ENCODE assay signal across 21 cellular contexts in genomic region chr2:148684507-148684906, GRCh38. TPM values are rescaled to one million over a fixed set of nuclear protein-coding genes. Genes with fewer than 3 reads are reported as not detected.
A peak's percentile ranks its signal among the peaks of the same experiment; 100 is the strongest.
DNase-seq lines count a peak whose midpoint lies in the region; ATAC-seq, FAIRE-seq and TF ChIP-seq lines count a peak whose summit lies in the region.
"Had no signal": no experiment of that assay in that cellular context is flagged by ENCODE, and none has a peak within 500 bp of the region (broad histone marks: within the 10 kb centered on the region; RNA-seq: fewer than 3 reads in every experiment).

No MANE protein-coding gene starts in this region.

- H4K12ac ChIP-seq in trophoblast cell (ENCODE audit: low read depth, low read length) = no peak overlapping the region

- no peak overlapping the region for H2BK12ac ChIP-seq in trophoblast cell (ENCODE audit: low read length)

- no peak overlapping the region for H2BK5ac ChIP-seq in trophoblast cell (ENCODE audit: low read depth, low read length, poor library complexity)

- no peak for TF ChIP-seq POLR2A in GM12891 (IDR thresholded peaks at IDR 0.05; ENCODE audit: low read depth, low read length)
- TF ChIP-seq POLR2A in K562 (conservative IDR thresholded peaks at IDR 0.05) = no peak

- H3K4ac ChIP-seq in trophoblast cell (ENCODE audit: low read depth, low read length) = peak overlapping the region; percentile 2

- H3K27ac Mint-ChIP-seq in CD4-positive, CD25-positive, alpha-beta regulatory T cell = no peak overlapping the region
- H3K27ac Mint-ChIP-seq: CD8-positive, alpha-beta T cell; HFFc6 had no signal

- no peaks in the 10 kb centered on the region for H3K79me1 ChIP-seq in trophoblast cell (ENCODE audit: low read length)

- H3K4me1 ChIP-seq in CD4-positive, CD25-positive, alpha-beta regulatory T cell (ENCODE audit: control insufficient read depth, insufficient read depth, low read length, poor library complexity, severe bottlenecking) = no peaks in the 10 kb centered on the region
- peaks cover 0 to 12% of the 10 kb centered on the region in 2 experiments; a peak in 3 of 5 replicates for H3K4me1 ChIP-seq in K562 (replicated peaks in 1 of 2; ENCODE audit: control insufficient read depth in 2 of 2, insufficient read depth in 2 of 2, low read length in 2 of 2)
- no peaks in the 10 kb centered on the region for H3K4me1 ChIP-seq in trophoblast cell (ENCODE audit: control insufficient read depth in 1 of 2, insufficient read depth in 2 of 2, low read length in 2 of 2)
- peaks cover 3 to 16% of the 10 kb centered on the region in 2 donors for H3K4me1 ChIP-seq in aorta (ENCODE audit: control insufficient read depth in 1 of 2, insufficient read depth in 2 of 2, low read length in 2 of 2)
- no peaks in the 10 kb centered on the region for H3K4me1 ChIP-seq in PC-3 (ENCODE audit: insufficient read depth, low read length)
- H3K4me1 ChIP-seq: BE2C had no signal

- no peak overlapping the region for H2AFZ ChIP-seq in K562 (ENCODE audit: low read depth, low read length)
- H2AFZ ChIP-seq in trophoblast cell (ENCODE audit: insufficient read depth, low read length, poor library complexity) = no peak overlapping the region
- no peak overlapping the region for H2AFZ ChIP-seq in PC-3 (ENCODE audit: low read length)

- H3K79me2 ChIP-seq in K562 (ENCODE audit: control insufficient read depth, insufficient read depth, low read length) = peaks cover 88% of the 10 kb centered on the region
- peaks cover 4% of the 10 kb centered on the region for H3K79me2 ChIP-seq in trophoblast cell (ENCODE audit: control insufficient read depth, insufficient read depth, low read length, poor library complexity)
- peaks cover 96% of the 10 kb centered on the region for H3K79me2 ChIP-seq in PC-3 (ENCODE audit: low read length)

- H3K4me2 ChIP-seq in K562 (ENCODE audit: insufficient read depth, low read length) (no peak overlapping the region), trophoblast cell (ENCODE audit: low read length) (no peak overlapping the region), PC-3 (ENCODE audit: low read length) (no peak overlapping the region)
- H3K4me2 ChIP-seq: A549 had no signal

- H4K20me1 ChIP-seq in K562 (replicated peaks; ENCODE audit: control insufficient read depth, insufficient read depth, low read length) (0 out of 2 replicates have a peak, but pooled peaks cover 7% of the 10 kb centered on the region), PC-3 (ENCODE audit: low read length) (peaks cover 64% of the 10 kb centered on the region)

- H2BK120ac ChIP-seq in trophoblast cell (ENCODE audit: insufficient read depth, low read length, poor library complexity) = no peak overlapping the region

- no peak overlapping the region for H4K8ac ChIP-seq in trophoblast cell (ENCODE audit: low read depth, low read length)

- TF ChIP-seq CTCF in K562 (IDR thresholded peaks at IDR 0.05 in 2 of 3, conservative IDR thresholded peaks at IDR 0.05 in 1 of 3; ENCODE audit: insufficient read depth in 2 of 3, low read depth in 1 of 3, low read length in 3 of 3) = no peak
- no peak for TF ChIP-seq CTCF in PC-3 (conservative IDR thresholded peaks at IDR 0.05; ENCODE audit: low read depth, low read length)

- ATAC-seq in CD4-positive, CD25-positive, alpha-beta regulatory T cell (ENCODE audit: low read depth in 2 of 2) = no peak
- no peak for ATAC-seq in K562
- ATAC-seq in aorta (ENCODE audit: low FRiP score) = no peak
- ATAC-seq in PC-3 = no peak
- ATAC-seq: A549; CD8-positive, alpha-beta T cell had no signal

- H3K9me3 ChIP-seq in CD4-positive, CD25-positive, alpha-beta regulatory T cell (ENCODE audit: control insufficient read depth in 2 of 2, low read length in 2 of 2) = no peaks in the 10 kb centered on the region
- H3K9me3 ChIP-seq in K562 (replicated peaks; ENCODE audit: control insufficient read depth, insufficient read depth, low read depth, low read length) (no peaks in the 10 kb centered on the region), trophoblast cell (ENCODE audit: insufficient read depth, low read depth, low read length) (no peaks in the 10 kb centered on the region), aorta (ENCODE audit: control insufficient read depth, low read length) (no peaks in the 10 kb centered on the region), PC-3 (ENCODE audit: low read length) (no peaks in the 10 kb centered on the region)
- H3K9me3 ChIP-seq: A549, BE2C had no signal

- H3K4me3 Mint-ChIP-seq in CD4-positive, CD25-positive, alpha-beta regulatory T cell = peak overlapping the region in 1 of 4 donors; percentile 60
- H3K4me3 Mint-ChIP-seq: CD8-positive, alpha-beta T cell; HFFc6 had no signal

- H3K27ac ChIP-seq in CD4-positive, CD25-positive, alpha-beta regulatory T cell (ENCODE audit: insufficient read depth, low read length, poor library complexity, severe bottlenecking) = no peak overlapping the region
- H3K27ac ChIP-seq in K562 (ENCODE audit: extremely low read depth, low read depth, low read length) (no peak overlapping the region), trophoblast cell (ENCODE audit: low read depth, low read length) (no peak overlapping the region), aorta (ENCODE audit: low read depth in 1 of 2, low read length in 2 of 2) (no peak overlapping the region), PC-3 (ENCODE audit: low read length) (no peak overlapping the region)
- H3K27ac ChIP-seq: A549, C4-2B, HL-60 had no signal

- H3K9me3 Mint-ChIP-seq in CD4-positive, CD25-positive, alpha-beta regulatory T cell = peaks cover 0 to 8% (median 0%) of the 10 kb centered on the region in 7 donors
- H3K9me3 Mint-ChIP-seq: HFFc6 had no signal

- FAIRE-seq in GM12891 (lab: Jason Lieb, UNC) (peak; percentile 69), K562 (lab: Jason Lieb, UNC) (no peak)
- FAIRE-seq: D721Med, GM19239, H1 had no signal

- H3K27me3 Mint-ChIP-seq in CD4-positive, CD25-positive, alpha-beta regulatory T cell = no peaks in the 10 kb centered on the region

- peaks cover 14% of the 10 kb centered on the region for H3K36me3 Mint-ChIP-seq in CD4-positive, CD25-positive, alpha-beta regulatory T cell

- POLR2A ChIA-PET in K562 (lab: Yijun Ruan, JAX) = no interaction called here
- POLR2A ChIA-PET in PC-3 (lab: Charles Lee; ENCODE audit: unreplicated experiment) = no interaction called here

- peak overlapping the region; percentile 8 for H3K4me3 ChIP-seq in CD4-positive, CD25-positive, alpha-beta regulatory T cell (ENCODE audit: low read depth, low read length)
- H3K4me3 ChIP-seq in K562 = no peak overlapping the region
- H3K4me3 ChIP-seq in trophoblast cell (ENCODE audit: low read depth, low read length) = no peak overlapping the region
- no peak overlapping the region for H3K4me3 ChIP-seq in aorta (ENCODE audit: low read length in 2 of 2)
- H3K4me3 ChIP-seq in PC-3 (ENCODE audit: low read length) = no peak overlapping the region
- H3K4me3 ChIP-seq: A549 had no signal

- peak overlapping the region; percentile 92 for H3K23ac ChIP-seq in trophoblast cell (ENCODE audit: low read length)

- DNase-seq in CD4-positive, CD25-positive, alpha-beta regulatory T cell = no peak
- DNase-seq in GM12891 (ENCODE audit: insufficient read length, low spot score) = no peak
- no peak for DNase-seq in K562 (ENCODE audit: extremely low read depth in 1 of 4, low spot score in 3 of 4)
- DNase-seq in trophoblast cell = no peak
- DNase-seq in UCSD-AML1 (lab: John Stamatoyannopoulos, UW; ENCODE audit: unreplicated experiment) = no peak
- DNase-seq in aorta = no peak
- no peak for DNase-seq in PC-3
- DNase-seq: BE2C; CD8-positive, alpha-beta T cell; COR-L47; DMS153; DMS79 treated with DMSO at 0.1 percent for 48 hours; EL; HCEC 1CT; HFFc6 had no signal

- TF ChIP-seq EP300 in K562 (IDR thresholded peaks at IDR 0.05; ENCODE audit: low read length) = no peak

- H3K9me1 ChIP-seq in K562 (ENCODE audit: control insufficient read depth, insufficient read depth, low read length) = no peaks in the 10 kb centered on the region

- CTCF ChIA-PET in K562 (lab: Yijun Ruan, JAX; ENCODE audit: low intra/inter-chr PET ratio) = interaction anchor here (0.6 kb wide), 1 partner anchor 20 kb away, joined by 3 read pairs; no protein-coding TSS in a partner anchor
- CTCF ChIA-PET in PC-3 (lab: Charles Lee) = no interaction called here

- no peak overlapping the region for H3K9ac ChIP-seq in K562 (ENCODE audit: insufficient read depth in 1 of 2, low read depth in 2 of 2, low read length in 2 of 2)
- H3K9ac ChIP-seq in trophoblast cell (ENCODE audit: low read length) = no peak overlapping the region
- no peak overlapping the region for H3K9ac ChIP-seq in PC-3 (ENCODE audit: low read length)

- peaks cover 53 to 76% (median 57%) of the 10 kb centered on the region in 4 donors for H3K4me1 Mint-ChIP-seq in CD4-positive, CD25-positive, alpha-beta regulatory T cell

- H3K18ac ChIP-seq in trophoblast cell (ENCODE audit: low read length) = no peak overlapping the region

- H2AK5ac ChIP-seq in trophoblast cell (ENCODE audit: low read length) = no peak overlapping the region

- H3K36me3 ChIP-seq in CD4-positive, CD25-positive, alpha-beta regulatory T cell (ENCODE audit: control insufficient read depth, insufficient read depth, low read length) = no peaks in the 10 kb centered on the region
- H3K36me3 ChIP-seq in K562 (ENCODE audit: control insufficient read depth, insufficient read depth, low read length) (no peaks in the 10 kb centered on the region), trophoblast cell (ENCODE audit: control insufficient read depth in 1 of 2, insufficient read depth in 2 of 2, low read length in 2 of 2) (no peaks in the 10 kb centered on the region), aorta (ENCODE audit: control insufficient read depth in 1 of 2, insufficient read depth in 2 of 2, low read length in 1 of 2) (no peaks in the 10 kb centered on the region), PC-3 (ENCODE audit: low read depth, low read length) (no peaks in the 10 kb centered on the region)
- H3K36me3 ChIP-seq: BE2C had no signal

- in situ Hi-C loops in K562 (cut with MboI) = no loop called here

- H3F3A ChIP-seq in PC-3 (ENCODE audit: low read length, unreplicated experiment) = no peaks in the 10 kb centered on the region

- no peak overlapping the region for H4K91ac ChIP-seq in trophoblast cell (ENCODE audit: low read depth, low read length)

- TF ChIP-seq RAD21 in K562 (CRISPR knock-in tag; conservative IDR thresholded peaks at IDR 0.05 in 1 of 2, IDR thresholded peaks at IDR 0.05 in 1 of 2) = no peak

- no TSS peak for BruUV-seq in K562 (replicated peaks; lab: Mats Ljungman, UMichigan)
- no TSS peak for BruUV-seq in PC-3 (replicated peaks; lab: Mats Ljungman, UMichigan)

- intact Hi-C loops in K562 (cut with micrococcal nuclease) (no loop called here), aorta (cut with DNase I) (no loop called here), PC-3 (cut with micrococcal nuclease) (no loop called here)

- no peaks in the 10 kb centered on the region for H3K27me3 ChIP-seq in CD4-positive, CD25-positive, alpha-beta regulatory T cell (ENCODE audit: control insufficient read depth, insufficient read depth, low read length)
- no peaks in the 10 kb centered on the region for H3K27me3 ChIP-seq in K562 (ENCODE audit: control insufficient read depth in 2 of 2, insufficient read depth in 2 of 2, low read length in 2 of 2)
- no peaks in the 10 kb centered on the region for H3K27me3 ChIP-seq in trophoblast cell (ENCODE audit: insufficient read depth, low read length)
- no peaks in the 10 kb centered on the region for H3K27me3 ChIP-seq in aorta (ENCODE audit: control insufficient read depth in 1 of 2, insufficient read depth in 2 of 2, low read length in 1 of 2)
- H3K27me3 ChIP-seq in PC-3 (ENCODE audit: low read length) = no peaks in the 10 kb centered on the region
- H3K27me3 ChIP-seq: BE2C had no signal

- 80% methylated on average over 6 of the region's 6 CpGs for WGBS in K562 (ENCODE audit: insufficient coverage, low coverage, missing lambda C conversion rate)
- WGBS in trophoblast cell (ENCODE audit: extremely low coverage, insufficient coverage, insufficient read length) = no CpG with 5 or more reads among the region's 6 CpGs
- 66 to 68% methylated on average over 6 of the region's 6 CpGs for WGBS in aorta, 2 donors

- H3K9me2 ChIP-seq in PC-3 (replicated peaks; ENCODE audit: low read length) = no peaks in the 10 kb centered on the region

- no peak overlapping the region for H3K14ac ChIP-seq in trophoblast cell (ENCODE audit: low read length)

RNA-seq across cellular contexts. Expression of gene EPC2, which starts 40.0 kb away (rescaled TPM):
- 74.2 TPM for total RNA-seq in CD4-positive, CD25-positive, alpha-beta regulatory T cell
- polyA plus RNA-seq in CD4-positive, CD25-positive, alpha-beta regulatory T cell = 1 to 10 TPM; 1.8 to 3.0 (median 2.7) TPM
- 7.5 TPM for polyA plus RNA-seq in GM12891 (2012; ENCODE audit: low read depth, missing spikeins)
- 29.3 and 103 TPM in 2 replicates for total RNA-seq in K562 (2011; cell fraction: chromatin; rRNA removed; ENCODE audit: low replicate concordance)
- 17.2 and 20.8 TPM in 2 replicates for total RNA-seq in K562 (2011; cell fraction: nucleolus; rRNA removed)
- 59.7 and 110 TPM in 2 replicates for total RNA-seq in K562 (2011; cell fraction: nucleoplasm; rRNA removed)
- total RNA-seq in K562 (2014; rRNA removed) (17.2 and 18.0 TPM in 2 replicates), K562 (2014; rRNA removed; fragmentation: Illumina TruSeq; extraction: Trizol) (30.1 and 37.9 TPM in 2 replicates), K562 (2015; rRNA removed; fragmentation: Illumina TruSeq; extraction: Trizol) (29.5 and 31.9 TPM in 2 replicates), K562 (2021) (24.1 and 29.5 TPM in 2 replicates), aorta (10 to 100 TPM; 42.7 to 43.6 TPM), PC-3 (2014; rRNA removed) (16.8 and 20.6 TPM in 2 replicates)
- polyA plus RNA-seq in K562 (2011; rRNA removed) (30.7 and 35.8 TPM in 2 replicates), K562 (2014; fragmentation: Illumina TruSeq; extraction: Trizol) (28.0 and 29.1 TPM in 2 replicates), K562 (2014; fragmentation: Nextera tagmentation; extraction: Ambion mirVana) (1 to 10 TPM; 7.0 to 7.6 TPM), K562 (2014; rRNA removed) (17.3 and 20.0 TPM in 2 replicates), aorta (10 to 100 TPM; 11.1 to 12.4 TPM)
- polyA plus RNA-seq in K562 (2011; cell fraction: cytosol; rRNA removed) = 11.9 and 22.2 TPM in 2 replicates
- 21.3 and 27.9 TPM in 2 replicates for polyA plus RNA-seq in K562 (2011; cell fraction: nucleus; rRNA removed)
- polyA plus RNA-seq in K562 (2012) = 18.9 and 24.2 TPM in 2 replicates
- 55.8 and 58.9 TPM in 2 replicates for polyA minus RNA-seq in K562 (2011; rRNA and poly(A)+ RNA removed)
- polyA minus RNA-seq in K562 (2011; cell fraction: cytosol; rRNA and poly(A)+ RNA removed) = 12.3 and 15.6 TPM in 2 replicates
- 41.3 and 46.5 TPM in 2 replicates for polyA minus RNA-seq in K562 (2011; cell fraction: nucleus; rRNA and poly(A)+ RNA removed)
- polyA plus RNA-seq in trophoblast cell (2013) = 15.6 and 16.0 TPM in 2 replicates
